8 cellular contexts compared by ENCODE assay signal in the genomic region with DNA sequence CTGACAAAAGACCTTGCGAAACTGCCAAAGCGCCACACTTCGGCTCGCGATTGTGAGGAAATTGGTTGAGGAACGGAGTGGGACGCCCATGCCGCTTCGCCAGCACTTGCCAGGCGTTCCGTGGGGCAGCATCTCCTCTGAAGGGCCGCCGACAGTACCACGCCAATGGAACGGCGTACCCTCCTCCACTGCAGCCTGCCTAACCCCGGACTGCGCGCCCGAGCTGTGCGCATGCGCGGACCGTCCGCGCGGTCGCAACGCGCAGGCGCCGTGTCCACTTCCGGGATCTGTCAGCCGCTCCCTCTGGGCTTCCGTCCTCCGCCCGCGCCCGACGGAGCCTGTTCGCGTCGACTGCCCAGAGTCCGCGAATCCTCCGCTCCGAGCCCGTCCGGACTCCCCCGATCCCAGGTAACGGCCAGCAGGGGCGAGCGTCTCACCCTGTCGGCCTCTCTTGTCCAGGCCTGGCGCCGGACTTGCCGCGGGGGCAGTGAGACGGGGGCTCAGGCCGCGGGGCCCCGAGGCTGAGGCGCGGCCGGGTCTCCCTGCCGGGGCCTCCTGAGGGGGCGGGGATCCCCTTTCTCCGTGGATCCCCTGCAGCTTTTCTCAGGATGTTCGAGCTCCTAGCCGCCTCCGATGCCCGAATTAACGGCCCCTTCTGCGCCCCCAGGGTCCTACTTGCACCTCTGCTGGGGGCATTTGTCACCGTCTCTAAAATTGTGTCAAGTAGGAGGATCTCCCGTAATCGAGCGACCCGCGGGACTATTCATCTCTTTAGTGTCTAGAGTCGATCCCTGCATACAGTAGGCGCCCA. TPM values are rescaled to one million over a fixed set of nuclear protein-coding genes. Genes with fewer than 3 reads are reported as not detected.
DNase-seq lines count a peak whose midpoint lies in the region; ATAC-seq lines count a peak whose summit lies in the region.

A gene (plus strand): TSS at position 302 of the 811 bp plus-strand sequence. CDS start 7,456 bp downstream, outside the sequence.

- ATAC-seq in GM19351 (IDR thresholded peaks at IDR 0.05; ENCODE audit: unreplicated experiment), result peak; percentile 83
- peak; percentile 81 for ATAC-seq in HG03520 (IDR thresholded peaks at IDR 0.05; ENCODE audit: unreplicated experiment)

- POLR2A ChIA-PET in activated CD4-positive, alpha-beta T cell treated with anti-CD3 and anti-CD28 coated beads, Interleukin-2, amount 10 ng/mL, durations not matched to agents 7 days and 5 days (lab: Charles Lee), result no interaction called here

- peaks cover 40% of the 10 kb centered on the region for H3K4me1 Mint-ChIP-seq in activated CD4-positive, alpha-beta T cell treated with anti-CD3 and anti-CD28 coated beads, Interleukin-2, amount 10 ng/mL, durations not matched to agents 7 days and 5 days

- DNase-seq in C1 segment of cervical spinal cord (lab: John Stamatoyannopoulos, UW), result peak; percentile 34 to 94 (median 80)
- DNase-seq in NCI-H69 (lab: John Stamatoyannopoulos, UW), result peak; percentile 95
- DNase-seq in activated CD4-positive, alpha-beta T cell treated with anti-CD3 and anti-CD28 coated beads, Interleukin-2, amount 10 ng/mL, durations not matched to agents 7 days and 5 days, result peak; percentile 91
- DNase-seq in cortex of kidney (lab: John Stamatoyannopoulos, UW), result peak; percentile 62
- DNase-seq in left kidney (ENCODE audit: low read depth, low spot score), result peak; percentile 98
- peak; percentile 90 for DNase-seq in stimulated activated CD4-positive, alpha-beta T cell treated with anti-CD3 and anti-CD28 coated beads, Interleukin-1b, Interleukin-23, amount 100 ng/mL, for 48 hours

- no peaks in the 10 kb centered on the region for H3K9me3 Mint-ChIP-seq in activated CD4-positive, alpha-beta T cell treated with anti-CD3 and anti-CD28 coated beads, Interleukin-2, amount 10 ng/mL, durations not matched to agents 7 days and 5 days

- peaks cover 3% of the 10 kb centered on the region for H3K27me3 Mint-ChIP-seq in activated CD4-positive, alpha-beta T cell treated with anti-CD3 and anti-CD28 coated beads, Interleukin-2, amount 10 ng/mL, durations not matched to agents 7 days and 5 days

- peaks cover 8% of the 10 kb centered on the region for H3K36me3 Mint-ChIP-seq in activated CD4-positive, alpha-beta T cell treated with anti-CD3 and anti-CD28 coated beads, Interleukin-2, amount 10 ng/mL, durations not matched to agents 7 days and 5 days (ENCODE audit: low read depth)

- H3K27ac Mint-ChIP-seq in activated CD4-positive, alpha-beta T cell treated with anti-CD3 and anti-CD28 coated beads, Interleukin-2, amount 10 ng/mL, durations not matched to agents 7 days and 5 days, result peak within 1 kb of the TSS; percentile 82

- CTCF ChIA-PET in activated CD4-positive, alpha-beta T cell treated with anti-CD3 and anti-CD28 coated beads, Interleukin-2, amount 10 ng/mL, durations not matched to agents 7 days and 5 days (lab: Charles Lee), result interaction anchor here (1.5 to 2.8 kb wide), 2 partner anchors 11 to 447 kb away, joined by 3 to 7 read pairs; a partner anchor contains a TSS

- peak within 1 kb of the TSS; percentile 80 for H3K4me3 Mint-ChIP-seq in activated CD4-positive, alpha-beta T cell treated with anti-CD3 and anti-CD28 coated beads, Interleukin-2, amount 10 ng/mL, durations not matched to agents 7 days and 5 days

RNA-seq across cellular contexts. Expression of the gene that starts here (rescaled TPM):
- 10 to 100 TPM; 51.9 to 56.8 TPM for total RNA-seq in activated CD4-positive, alpha-beta T cell treated with anti-CD3 and anti-CD28 coated beads, Interleukin-2, amount 10 ng/mL, durations not matched to agents 7 days and 5 days

Comparison
In these comparisons a context has a peak if more than half of its experiments do, and no peak if none do; other contexts are left out.
1. Peak in every context shown above with its lines: DNase-seq and ATAC-seq.